ENCODE assay signal across 7 cellular contexts in genomic region chr1:27555700-27556424, GRCh38. TPM values are rescaled to one million over a fixed set of nuclear protein-coding genes. Genes with fewer than 3 reads are reported as not detected.
DNase-seq lines count a peak whose midpoint lies in the region; TF ChIP-seq lines count a peak whose summit lies in the region.

No MANE protein-coding gene starts in this region.

- TF ChIP-seq CTCF in cardiac muscle cell (IDR thresholded peaks at IDR 0.05; ENCODE audit: low read depth, low read length) = no peak

- peak overlapping the region; percentile 63 for H3K4me2 ChIP-seq in GM23248 (ENCODE audit: unreplicated experiment)

- peak overlapping the region; percentile 16; the same call in 1 of the 2 replicates for H3K9ac ChIP-seq in GM23248

- H3K4me3 ChIP-seq in GM23248 = no peak overlapping the region
- H3K4me3 ChIP-seq in cardiac muscle cell = no peak overlapping the region

- peak overlapping the region; percentile 15; the same call in 1 of the 2 replicates for H3K27ac ChIP-seq in GM23248
- peak overlapping the region; percentile 72 for H3K27ac ChIP-seq in cardiac muscle cell

- H3K79me2 ChIP-seq in GM23248 (ENCODE audit: insufficient read depth) = peaks cover 46% of the 10 kb centered on the region

- H3K4me1 Mint-ChIP-seq in stimulated activated naive CD8-positive, alpha-beta T cell treated with anti-CD3 and anti-CD28 coated beads, Interleukin-15, Interleukin-2, amounts not matched to agents 100 ng/mL and 50 ng/mL, for 24 hours (ENCODE audit: low read depth) = peaks cover 19% of the 10 kb centered on the region

- H3K4me3 Mint-ChIP-seq in stimulated activated naive CD8-positive, alpha-beta T cell treated with anti-CD3 and anti-CD28 coated beads, Interleukin-15, Interleukin-2, amounts not matched to agents 100 ng/mL and 50 ng/mL, for 24 hours = no peak overlapping the region

- WGBS in GM23248 (ENCODE audit: low coverage in 1 of 2, low lambda C conversion rate in 2 of 2, missing lambda C conversion rate in 2 of 2), 2 experiments = 26 to 27% methylated on average over 9 to 11 of the region's 12 CpGs

- H3K36me3 ChIP-seq in GM23248 (ENCODE audit: low read depth) = no peaks in the 10 kb centered on the region
- peaks cover 14% of the 10 kb centered on the region for H3K36me3 ChIP-seq in cardiac muscle cell

- no peaks in the 10 kb centered on the region for H3K9me3 Mint-ChIP-seq in stimulated activated naive CD8-positive, alpha-beta T cell treated with anti-CD3 and anti-CD28 coated beads, Interleukin-15, Interleukin-2, amounts not matched to agents 100 ng/mL and 50 ng/mL, for 24 hours

- peaks cover 15% of the 10 kb centered on the region for H3K4me1 ChIP-seq in GM23248 (ENCODE audit: insufficient read depth)
- peaks cover 24% of the 10 kb centered on the region for H3K4me1 ChIP-seq in cardiac muscle cell (ENCODE audit: low read depth)

- no peaks in the 10 kb centered on the region for H3K27me3 Mint-ChIP-seq in stimulated activated naive CD8-positive, alpha-beta T cell treated with anti-CD3 and anti-CD28 coated beads, Interleukin-15, Interleukin-2, amounts not matched to agents 100 ng/mL and 50 ng/mL, for 24 hours

- no peaks in the 10 kb centered on the region for H3K27me3 ChIP-seq in GM23248 (replicated peaks; ENCODE audit: insufficient read depth)
- no peaks in the 10 kb centered on the region for H3K27me3 ChIP-seq in cardiac muscle cell

- DNase-seq in GM23248 (no peak), UCSD-AML1 (lab: John Stamatoyannopoulos, UW; ENCODE audit: unreplicated experiment) (peak; percentile 83), cardiac muscle cell (ENCODE audit: low read depth in 1 of 2, low spot score in 1 of 2) (peak in 1 of 2 donors; percentile 72), NK-92 (lab: John Stamatoyannopoulos, UW; ENCODE audit: unreplicated experiment) (no peak), amniotic stem cell (lab: John Stamatoyannopoulos, UW) (no peak)
- DNase-seq in activated CD8-positive, alpha-beta memory T cell treated with anti-CD3 and anti-CD28 coated beads for 24 hours = no peak

- H3F3A ChIP-seq in GM23248 (ENCODE audit: insufficient read depth) = peaks cover 22% of the 10 kb centered on the region

- no peaks in the 10 kb centered on the region for H3K9me2 ChIP-seq in GM23248 (ENCODE audit: insufficient read depth)

- peak overlapping the region; percentile 82 for H3K27ac Mint-ChIP-seq in stimulated activated naive CD8-positive, alpha-beta T cell treated with anti-CD3 and anti-CD28 coated beads, Interleukin-15, Interleukin-2, amounts not matched to agents 100 ng/mL and 50 ng/mL, for 24 hours

- no peaks in the 10 kb centered on the region for H3K36me3 Mint-ChIP-seq in stimulated activated naive CD8-positive, alpha-beta T cell treated with anti-CD3 and anti-CD28 coated beads, Interleukin-15, Interleukin-2, amounts not matched to agents 100 ng/mL and 50 ng/mL, for 24 hours (ENCODE audit: low read depth)

- no peak overlapping the region for H2AFZ ChIP-seq in GM23248

- H4K20me1 ChIP-seq in GM23248 (ENCODE audit: insufficient read depth) = no peaks in the 10 kb centered on the region

- in situ Hi-C loops in GM23248 (cut with MboI) = no loop called here

- H3K9me3 ChIP-seq in GM23248 (ENCODE audit: low read depth) (no peaks in the 10 kb centered on the region), cardiac muscle cell (ENCODE audit: low read depth) (no peaks in the 10 kb centered on the region)

RNA-seq across cellular contexts. Expression of gene AHDC1, which starts 48.1 kb away (rescaled TPM):
- total RNA-seq in GM23248 (2014; rRNA removed; shearing (Covaris generic)) = 5.3 and 5.8 TPM in 2 replicates
- 3.9 and 4.5 TPM in 2 replicates for polyA plus RNA-seq in GM23248 (2016; fragmentation: Nextera tagmentation; extraction: Ambion mirVana)
- total RNA-seq in cardiac muscle cell = 31.0 and 58.1 TPM in 2 replicates
- polyA plus RNA-seq in cardiac muscle cell = 16.3 and 21.1 TPM in 2 replicates
